ENCODE assay signal across 1 cellular context in the genomic region with DNA sequence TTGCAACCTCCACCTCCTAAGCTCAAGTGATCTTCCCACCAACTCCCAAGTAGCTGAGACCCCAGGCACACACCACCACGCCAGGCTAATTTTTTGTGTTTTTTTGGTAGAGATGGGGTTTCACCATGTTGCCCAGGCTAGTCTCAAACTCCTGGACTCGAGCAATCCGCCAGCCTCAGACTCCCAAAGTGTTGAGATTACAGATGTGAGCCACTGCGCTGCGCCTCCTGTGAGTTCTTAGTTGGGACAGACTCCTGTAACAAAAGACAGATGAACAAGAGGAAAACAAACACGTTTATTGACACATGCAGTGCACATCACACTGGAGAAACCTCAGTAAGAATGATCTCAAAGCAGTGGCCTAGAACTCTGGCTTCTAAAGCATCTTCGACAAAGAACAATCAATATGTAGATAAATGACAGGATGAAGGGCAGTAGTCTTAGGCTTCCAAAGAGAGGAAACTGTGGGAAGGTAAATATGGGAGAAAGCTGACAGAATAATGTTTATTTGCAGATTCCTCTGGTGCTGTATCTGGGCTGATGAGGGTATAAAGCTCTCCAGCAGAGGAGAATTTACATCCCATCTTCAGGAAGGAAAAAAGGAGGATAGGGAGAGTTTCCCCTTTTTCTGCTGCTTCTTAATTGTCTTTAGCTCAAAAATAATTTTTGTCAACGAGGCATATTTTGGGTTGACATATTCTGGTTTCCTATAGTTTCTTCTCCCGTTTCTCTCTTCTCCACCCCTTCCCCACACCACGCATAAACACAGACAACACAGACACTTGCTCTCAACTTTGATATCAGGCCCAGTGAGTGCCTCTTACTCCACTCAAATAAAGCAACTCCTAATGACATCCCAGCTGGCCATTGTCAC.
A peak's percentile ranks its signal among the peaks of the same experiment; 100 is the strongest.
TF ChIP-seq lines count a peak whose summit lies in the region.

No MANE protein-coding gene starts in this region.

TF ChIP-seq in HepG2, 621 proteins besides CTCF, POLR2A, EP300 and RAD21 (continued from another document and continues in another):
- TF ChIP-seq, protein P1, sequence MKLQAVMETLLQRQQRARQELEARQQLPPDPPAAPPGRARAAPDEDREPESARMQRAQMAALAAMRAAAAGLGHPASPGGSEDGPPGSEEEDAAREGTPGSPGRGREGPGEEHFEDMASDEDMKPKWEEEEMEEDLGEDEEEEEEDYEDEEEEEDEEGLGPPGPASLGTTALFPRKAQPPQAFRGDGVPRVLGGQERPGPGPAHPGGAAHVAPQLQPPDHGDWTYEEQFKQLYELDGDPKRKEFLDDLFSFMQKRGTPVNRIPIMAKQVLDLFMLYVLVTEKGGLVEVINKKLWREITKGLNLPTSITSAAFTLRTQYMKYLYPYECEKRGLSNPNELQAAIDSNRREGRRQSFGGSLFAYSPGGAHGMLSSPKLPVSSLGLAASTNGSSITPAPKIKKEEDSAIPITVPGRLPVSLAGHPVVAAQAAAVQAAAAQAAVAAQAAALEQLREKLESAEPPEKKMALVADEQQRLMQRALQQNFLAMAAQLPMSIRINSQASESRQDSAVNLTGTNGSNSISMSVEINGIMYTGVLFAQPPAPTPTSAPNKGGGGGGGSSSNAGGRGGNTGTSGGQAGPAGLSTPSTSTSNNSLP (IDR thresholded peaks at IDR 0.05; ENCODE audit: low read depth, low read length), result no peak
- TF ChIP-seq ZBTB38 (CRISPR knock-in tag; IDR thresholded peaks at IDR 0.05), result 0 out of 2 replicates have a peak, but pooled peaks have one; percentile 39
- TF ChIP-seq CREM (IDR thresholded peaks at IDR 0.05), result peak; percentile 35; the same call in 1 of the 2 replicates
- TF ChIP-seq CREM (CRISPR knock-in tag; IDR thresholded peaks at IDR 0.05), result no peak
- 0 out of 2 replicates have a peak, but pooled peaks have one; percentile 23 for TF ChIP-seq ZNF441 (CRISPR knock-in tag; IDR thresholded peaks at IDR 0.05; ENCODE audit: borderline replicate concordance)
- 0 out of 2 replicates have a peak, but pooled peaks have one; percentile 46 for TF ChIP-seq ZNF816 (CRISPR knock-in tag; IDR thresholded peaks at IDR 0.05; ENCODE audit: borderline replicate concordance)
- TF ChIP-seq GTF2F1 (IDR thresholded peaks at IDR 0.05; ENCODE audit: low read length), result no peak
- no peak for TF ChIP-seq ZNF776 (CRISPR knock-in tag; IDR thresholded peaks at IDR 0.05)
- TF ChIP-seq, protein P2, sequence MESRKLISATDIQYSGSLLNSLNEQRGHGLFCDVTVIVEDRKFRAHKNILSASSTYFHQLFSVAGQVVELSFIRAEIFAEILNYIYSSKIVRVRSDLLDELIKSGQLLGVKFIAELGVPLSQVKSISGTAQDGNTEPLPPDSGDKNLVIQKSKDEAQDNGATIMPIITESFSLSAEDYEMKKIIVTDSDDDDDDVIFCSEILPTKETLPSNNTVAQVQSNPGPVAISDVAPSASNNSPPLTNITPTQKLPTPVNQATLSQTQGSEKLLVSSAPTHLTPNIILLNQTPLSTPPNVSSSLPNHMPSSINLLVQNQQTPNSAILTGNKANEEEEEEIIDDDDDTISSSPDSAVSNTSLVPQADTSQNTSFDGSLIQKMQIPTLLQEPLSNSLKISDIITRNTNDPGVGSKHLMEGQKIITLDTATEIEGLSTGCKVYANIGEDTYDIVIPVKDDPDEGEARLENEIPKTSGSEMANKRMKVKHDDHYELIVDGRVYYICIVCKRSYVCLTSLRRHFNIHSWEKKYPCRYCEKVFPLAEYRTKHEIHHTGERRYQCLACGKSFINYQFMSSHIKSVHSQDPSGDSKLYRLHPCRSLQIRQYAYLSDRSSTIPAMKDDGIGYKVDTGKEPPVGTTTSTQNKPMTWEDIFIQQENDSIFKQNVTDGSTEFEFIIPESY (CRISPR knock-in tag; IDR thresholded peaks at IDR 0.05), result peak; percentile 95
- TF ChIP-seq DNMT1 (CRISPR knock-in tag; IDR thresholded peaks at IDR 0.05), result no peak
- peak; percentile 83 for TF ChIP-seq GATAD2A (CRISPR knock-in tag; IDR thresholded peaks at IDR 0.05)
- no peak for TF ChIP-seq KLF16 (CRISPR knock-in tag; IDR thresholded peaks at IDR 0.05)
- TF ChIP-seq RCOR2 (CRISPR knock-in tag; IDR thresholded peaks at IDR 0.05), result peak; percentile 71; the same call in 1 of the 2 replicates
- peak; percentile 42 for TF ChIP-seq HOXA3 (CRISPR knock-in tag; IDR thresholded peaks at IDR 0.05)
- TF ChIP-seq ZBTB3 (CRISPR knock-in tag; IDR thresholded peaks at IDR 0.05; ENCODE audit: borderline replicate concordance, low read depth), result peak; percentile 100
- peak; percentile 33; the same call in 1 of the 2 replicates for TF ChIP-seq TCF7 (IDR thresholded peaks at IDR 0.05; ENCODE audit: low read depth)
- TF ChIP-seq MED1 (CRISPR knock-in tag; IDR thresholded peaks at IDR 0.05), result 0 out of 2 replicates have a peak, but pooled peaks have one; percentile 13
- peak; percentile 32; the same call in 1 of the 2 replicates for TF ChIP-seq ONECUT2 (CRISPR knock-in tag; IDR thresholded peaks at IDR 0.05)
- TF ChIP-seq, protein P3, sequence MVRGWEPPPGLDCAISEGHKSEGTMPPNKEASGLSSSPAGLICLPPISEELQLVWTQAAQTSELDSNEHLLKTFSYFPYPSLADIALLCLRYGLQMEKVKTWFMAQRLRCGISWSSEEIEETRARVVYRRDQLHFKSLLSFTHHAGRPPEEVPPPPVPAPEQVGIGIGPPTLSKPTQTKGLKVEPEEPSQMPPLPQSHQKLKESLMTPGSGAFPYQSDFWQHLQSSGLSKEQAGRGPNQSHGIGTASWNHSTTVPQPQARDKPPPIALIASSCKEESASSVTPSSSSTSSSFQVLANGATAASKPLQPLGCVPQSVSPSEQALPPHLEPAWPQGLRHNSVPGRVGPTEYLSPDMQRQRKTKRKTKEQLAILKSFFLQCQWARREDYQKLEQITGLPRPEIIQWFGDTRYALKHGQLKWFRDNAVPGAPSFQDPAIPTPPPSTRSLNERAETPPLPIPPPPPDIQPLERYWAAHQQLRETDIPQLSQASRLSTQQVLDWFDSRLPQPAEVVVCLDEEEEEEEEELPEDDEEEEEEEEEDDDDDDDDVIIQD (CRISPR knock-in tag; IDR thresholded peaks at IDR 0.05; ENCODE audit: low read depth), result 0 out of 2 replicates have a peak, but pooled peaks have one; percentile 18
- 0 out of 2 replicates have a peak, but pooled peaks have one; percentile 48 for TF ChIP-seq ZBTB42 (CRISPR knock-in tag; IDR thresholded peaks at IDR 0.05)
- TF ChIP-seq NFIC (IDR thresholded peaks at IDR 0.05; ENCODE audit: low read length), result 0 out of 2 replicates have a peak, but pooled peaks have one; percentile 32
- TF ChIP-seq, protein P4, sequence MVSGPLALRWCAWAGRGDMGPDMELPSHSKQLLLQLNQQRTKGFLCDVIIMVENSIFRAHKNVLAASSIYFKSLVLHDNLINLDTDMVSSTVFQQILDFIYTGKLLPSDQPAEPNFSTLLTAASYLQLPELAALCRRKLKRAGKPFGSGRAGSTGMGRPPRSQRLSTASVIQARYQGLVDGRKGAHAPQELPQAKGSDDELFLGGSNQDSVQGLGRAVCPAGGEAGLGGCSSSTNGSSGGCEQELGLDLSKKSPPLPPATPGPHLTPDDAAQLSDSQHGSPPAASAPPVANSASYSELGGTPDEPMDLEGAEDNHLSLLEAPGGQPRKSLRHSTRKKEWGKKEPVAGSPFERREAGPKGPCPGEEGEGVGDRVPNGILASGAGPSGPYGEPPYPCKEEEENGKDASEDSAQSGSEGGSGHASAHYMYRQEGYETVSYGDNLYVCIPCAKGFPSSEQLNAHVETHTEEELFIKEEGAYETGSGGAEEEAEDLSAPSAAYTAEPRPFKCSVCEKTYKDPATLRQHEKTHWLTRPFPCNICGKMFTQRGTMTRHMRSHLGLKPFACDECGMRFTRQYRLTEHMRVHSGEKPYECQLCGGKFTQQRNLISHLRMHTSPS (CRISPR knock-in tag; IDR thresholded peaks at IDR 0.05; ENCODE audit: low read depth), result peak; percentile 21; the same call in 1 of the 2 replicates
- TF ChIP-seq POGZ (CRISPR knock-in tag; IDR thresholded peaks at IDR 0.05), result peak; percentile 36; the same call in 1 of the 2 replicates
- TF ChIP-seq MAFK (conservative IDR thresholded peaks at IDR 0.05 in 1 of 2, IDR thresholded peaks at IDR 0.05 in 1 of 2; ENCODE audit: low read length in 2 of 2), result peak; percentile 74 to 83
- TF ChIP-seq NCOA2 (CRISPR knock-in tag; IDR thresholded peaks at IDR 0.05), result peak; percentile 33; the same call in 1 of the 2 replicates
- TF ChIP-seq, protein P5, sequence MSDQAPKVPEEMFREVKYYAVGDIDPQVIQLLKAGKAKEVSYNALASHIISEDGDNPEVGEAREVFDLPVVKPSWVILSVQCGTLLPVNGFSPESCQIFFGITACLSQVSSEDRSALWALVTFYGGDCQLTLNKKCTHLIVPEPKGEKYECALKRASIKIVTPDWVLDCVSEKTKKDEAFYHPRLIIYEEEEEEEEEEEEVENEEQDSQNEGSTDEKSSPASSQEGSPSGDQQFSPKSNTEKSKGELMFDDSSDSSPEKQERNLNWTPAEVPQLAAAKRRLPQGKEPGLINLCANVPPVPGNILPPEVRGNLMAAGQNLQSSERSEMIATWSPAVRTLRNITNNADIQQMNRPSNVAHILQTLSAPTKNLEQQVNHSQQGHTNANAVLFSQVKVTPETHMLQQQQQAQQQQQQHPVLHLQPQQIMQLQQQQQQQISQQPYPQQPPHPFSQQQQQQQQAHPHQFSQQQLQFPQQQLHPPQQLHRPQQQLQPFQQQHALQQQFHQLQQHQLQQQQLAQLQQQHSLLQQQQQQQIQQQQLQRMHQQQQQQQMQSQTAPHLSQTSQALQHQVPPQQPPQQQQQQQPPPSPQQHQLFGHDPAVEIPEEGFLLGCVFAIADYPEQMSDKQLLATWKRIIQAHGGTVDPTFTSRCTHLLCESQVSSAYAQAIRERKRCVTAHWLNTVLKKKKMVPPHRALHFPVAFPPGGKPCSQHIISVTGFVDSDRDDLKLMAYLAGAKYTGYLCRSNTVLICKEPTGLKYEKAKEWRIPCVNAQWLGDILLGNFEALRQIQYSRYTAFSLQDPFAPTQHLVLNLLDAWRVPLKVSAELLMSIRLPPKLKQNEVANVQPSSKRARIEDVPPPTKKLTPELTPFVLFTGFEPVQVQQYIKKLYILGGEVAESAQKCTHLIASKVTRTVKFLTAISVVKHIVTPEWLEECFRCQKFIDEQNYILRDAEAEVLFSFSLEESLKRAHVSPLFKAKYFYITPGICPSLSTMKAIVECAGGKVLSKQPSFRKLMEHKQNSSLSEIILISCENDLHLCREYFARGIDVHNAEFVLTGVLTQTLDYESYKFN (CRISPR knock-in tag; conservative IDR thresholded peaks at IDR 0.05), result peak; percentile 69
- TF ChIP-seq, protein P6, sequence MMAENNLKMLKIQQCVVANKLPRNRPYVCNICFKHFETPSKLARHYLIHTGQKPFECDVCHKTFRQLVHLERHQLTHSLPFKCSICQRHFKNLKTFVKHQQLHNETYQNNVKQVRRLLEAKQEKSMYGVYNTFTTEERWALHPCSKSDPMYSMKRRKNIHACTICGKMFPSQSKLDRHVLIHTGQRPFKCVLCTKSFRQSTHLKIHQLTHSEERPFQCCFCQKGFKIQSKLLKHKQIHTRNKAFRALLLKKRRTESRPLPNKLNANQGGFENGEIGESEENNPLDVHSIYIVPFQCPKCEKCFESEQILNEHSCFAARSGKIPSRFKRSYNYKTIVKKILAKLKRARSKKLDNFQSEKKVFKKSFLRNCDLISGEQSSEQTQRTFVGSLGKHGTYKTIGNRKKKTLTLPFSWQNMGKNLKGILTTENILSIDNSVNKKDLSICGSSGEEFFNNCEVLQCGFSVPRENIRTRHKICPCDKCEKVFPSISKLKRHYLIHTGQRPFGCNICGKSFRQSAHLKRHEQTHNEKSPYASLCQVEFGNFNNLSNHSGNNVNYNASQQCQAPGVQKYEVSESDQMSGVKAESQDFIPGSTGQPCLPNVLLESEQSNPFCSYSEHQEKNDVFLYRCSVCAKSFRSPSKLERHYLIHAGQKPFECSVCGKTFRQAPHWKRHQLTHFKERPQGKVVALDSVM (CRISPR knock-in tag; IDR thresholded peaks at IDR 0.05), result 0 out of 2 replicates have a peak, but pooled peaks have one; percentile 13
- no peak for TF ChIP-seq FOXA1 (IDR thresholded peaks at IDR 0.05)
- peak; percentile 62 for TF ChIP-seq FOXA1 (CRISPR knock-in tag; IDR thresholded peaks at IDR 0.05)
- TF ChIP-seq SOX13 (IDR thresholded peaks at IDR 0.05), result peak; percentile 67
- peak in 1 of 2 experiments; percentile 93; a peak in 2 of 4 replicates for TF ChIP-seq SOX13 (CRISPR knock-in tag; conservative IDR thresholded peaks at IDR 0.05 in 1 of 2, IDR thresholded peaks at IDR 0.05 in 1 of 2)
- TF ChIP-seq ZNF709 (CRISPR knock-in tag; IDR thresholded peaks at IDR 0.05), result peak; percentile 43; the same call in 1 of the 2 replicates
- TF ChIP-seq, protein P7, sequence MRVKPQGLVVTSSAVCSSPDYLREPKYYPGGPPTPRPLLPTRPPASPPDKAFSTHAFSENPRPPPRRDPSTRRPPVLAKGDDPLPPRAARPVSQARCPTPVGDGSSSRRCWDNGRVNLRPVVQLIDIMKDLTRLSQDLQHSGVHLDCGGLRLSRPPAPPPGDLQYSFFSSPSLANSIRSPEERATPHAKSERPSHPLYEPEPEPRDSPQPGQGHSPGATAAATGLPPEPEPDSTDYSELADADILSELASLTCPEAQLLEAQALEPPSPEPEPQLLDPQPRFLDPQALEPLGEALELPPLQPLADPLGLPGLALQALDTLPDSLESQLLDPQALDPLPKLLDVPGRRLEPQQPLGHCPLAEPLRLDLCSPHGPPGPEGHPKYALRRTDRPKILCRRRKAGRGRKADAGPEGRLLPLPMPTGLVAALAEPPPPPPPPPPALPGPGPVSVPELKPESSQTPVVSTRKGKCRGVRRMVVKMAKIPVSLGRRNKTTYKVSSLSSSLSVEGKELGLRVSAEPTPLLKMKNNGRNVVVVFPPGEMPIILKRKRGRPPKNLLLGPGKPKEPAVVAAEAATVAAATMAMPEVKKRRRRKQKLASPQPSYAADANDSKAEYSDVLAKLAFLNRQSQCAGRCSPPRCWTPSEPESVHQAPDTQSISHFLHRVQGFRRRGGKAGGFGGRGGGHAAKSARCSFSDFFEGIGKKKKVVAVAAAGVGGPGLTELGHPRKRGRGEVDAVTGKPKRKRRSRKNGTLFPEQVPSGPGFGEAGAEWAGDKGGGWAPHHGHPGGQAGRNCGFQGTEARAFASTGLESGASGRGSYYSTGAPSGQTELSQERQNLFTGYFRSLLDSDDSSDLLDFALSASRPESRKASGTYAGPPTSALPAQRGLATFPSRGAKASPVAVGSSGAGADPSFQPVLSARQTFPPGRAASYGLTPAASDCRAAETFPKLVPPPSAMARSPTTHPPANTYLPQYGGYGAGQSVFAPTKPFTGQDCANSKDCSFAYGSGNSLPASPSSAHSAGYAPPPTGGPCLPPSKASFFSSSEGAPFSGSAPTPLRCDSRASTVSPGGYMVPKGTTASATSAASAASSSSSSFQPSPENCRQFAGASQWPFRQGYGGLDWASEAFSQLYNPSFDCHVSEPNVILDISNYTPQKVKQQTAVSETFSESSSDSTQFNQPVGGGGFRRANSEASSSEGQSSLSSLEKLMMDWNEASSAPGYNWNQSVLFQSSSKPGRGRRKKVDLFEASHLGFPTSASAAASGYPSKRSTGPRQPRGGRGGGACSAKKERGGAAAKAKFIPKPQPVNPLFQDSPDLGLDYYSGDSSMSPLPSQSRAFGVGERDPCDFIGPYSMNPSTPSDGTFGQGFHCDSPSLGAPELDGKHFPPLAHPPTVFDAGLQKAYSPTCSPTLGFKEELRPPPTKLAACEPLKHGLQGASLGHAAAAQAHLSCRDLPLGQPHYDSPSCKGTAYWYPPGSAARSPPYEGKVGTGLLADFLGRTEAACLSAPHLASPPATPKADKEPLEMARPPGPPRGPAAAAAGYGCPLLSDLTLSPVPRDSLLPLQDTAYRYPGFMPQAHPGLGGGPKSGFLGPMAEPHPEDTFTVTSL (CRISPR knock-in tag; IDR thresholded peaks at IDR 0.05; ENCODE audit: borderline replicate concordance), result peak; percentile 36; the same call in 1 of the 2 replicates
- no peak for TF ChIP-seq PRPF4 (IDR thresholded peaks at IDR 0.05; ENCODE audit: low read depth, low read length, poor library complexity, severe bottlenecking)
- no peak for TF ChIP-seq ZNF160 (CRISPR knock-in tag; IDR thresholded peaks at IDR 0.05)
